In the genomic region with DNA sequence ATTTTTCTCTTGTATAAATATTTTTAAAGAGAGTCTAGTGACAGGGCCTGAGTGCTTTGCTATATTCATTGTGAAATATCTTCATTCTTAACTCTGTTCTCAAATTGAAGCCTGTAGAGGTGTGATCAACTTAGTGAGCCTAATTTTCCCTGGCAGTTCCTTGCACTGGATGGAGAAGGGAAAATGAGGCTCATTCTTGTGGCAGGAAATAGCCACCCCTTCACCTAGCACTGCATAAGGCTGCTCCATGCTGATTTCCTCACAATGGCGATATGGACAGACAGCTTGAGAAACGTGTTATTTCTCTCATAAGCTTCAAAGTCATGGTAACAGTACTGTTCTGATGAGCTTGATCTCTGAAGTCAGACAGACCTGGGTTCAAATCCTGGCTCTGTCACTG, we compare ENCODE assay signal across 1 cellular context.
TF ChIP-seq lines count a peak whose summit lies in the region.

No MANE protein-coding gene starts in this region.

TF ChIP-seq in GM23338, 12 proteins besides CTCF, POLR2A, EP300 and RAD21 (continued from another document):
- TF ChIP-seq, protein P1, sequence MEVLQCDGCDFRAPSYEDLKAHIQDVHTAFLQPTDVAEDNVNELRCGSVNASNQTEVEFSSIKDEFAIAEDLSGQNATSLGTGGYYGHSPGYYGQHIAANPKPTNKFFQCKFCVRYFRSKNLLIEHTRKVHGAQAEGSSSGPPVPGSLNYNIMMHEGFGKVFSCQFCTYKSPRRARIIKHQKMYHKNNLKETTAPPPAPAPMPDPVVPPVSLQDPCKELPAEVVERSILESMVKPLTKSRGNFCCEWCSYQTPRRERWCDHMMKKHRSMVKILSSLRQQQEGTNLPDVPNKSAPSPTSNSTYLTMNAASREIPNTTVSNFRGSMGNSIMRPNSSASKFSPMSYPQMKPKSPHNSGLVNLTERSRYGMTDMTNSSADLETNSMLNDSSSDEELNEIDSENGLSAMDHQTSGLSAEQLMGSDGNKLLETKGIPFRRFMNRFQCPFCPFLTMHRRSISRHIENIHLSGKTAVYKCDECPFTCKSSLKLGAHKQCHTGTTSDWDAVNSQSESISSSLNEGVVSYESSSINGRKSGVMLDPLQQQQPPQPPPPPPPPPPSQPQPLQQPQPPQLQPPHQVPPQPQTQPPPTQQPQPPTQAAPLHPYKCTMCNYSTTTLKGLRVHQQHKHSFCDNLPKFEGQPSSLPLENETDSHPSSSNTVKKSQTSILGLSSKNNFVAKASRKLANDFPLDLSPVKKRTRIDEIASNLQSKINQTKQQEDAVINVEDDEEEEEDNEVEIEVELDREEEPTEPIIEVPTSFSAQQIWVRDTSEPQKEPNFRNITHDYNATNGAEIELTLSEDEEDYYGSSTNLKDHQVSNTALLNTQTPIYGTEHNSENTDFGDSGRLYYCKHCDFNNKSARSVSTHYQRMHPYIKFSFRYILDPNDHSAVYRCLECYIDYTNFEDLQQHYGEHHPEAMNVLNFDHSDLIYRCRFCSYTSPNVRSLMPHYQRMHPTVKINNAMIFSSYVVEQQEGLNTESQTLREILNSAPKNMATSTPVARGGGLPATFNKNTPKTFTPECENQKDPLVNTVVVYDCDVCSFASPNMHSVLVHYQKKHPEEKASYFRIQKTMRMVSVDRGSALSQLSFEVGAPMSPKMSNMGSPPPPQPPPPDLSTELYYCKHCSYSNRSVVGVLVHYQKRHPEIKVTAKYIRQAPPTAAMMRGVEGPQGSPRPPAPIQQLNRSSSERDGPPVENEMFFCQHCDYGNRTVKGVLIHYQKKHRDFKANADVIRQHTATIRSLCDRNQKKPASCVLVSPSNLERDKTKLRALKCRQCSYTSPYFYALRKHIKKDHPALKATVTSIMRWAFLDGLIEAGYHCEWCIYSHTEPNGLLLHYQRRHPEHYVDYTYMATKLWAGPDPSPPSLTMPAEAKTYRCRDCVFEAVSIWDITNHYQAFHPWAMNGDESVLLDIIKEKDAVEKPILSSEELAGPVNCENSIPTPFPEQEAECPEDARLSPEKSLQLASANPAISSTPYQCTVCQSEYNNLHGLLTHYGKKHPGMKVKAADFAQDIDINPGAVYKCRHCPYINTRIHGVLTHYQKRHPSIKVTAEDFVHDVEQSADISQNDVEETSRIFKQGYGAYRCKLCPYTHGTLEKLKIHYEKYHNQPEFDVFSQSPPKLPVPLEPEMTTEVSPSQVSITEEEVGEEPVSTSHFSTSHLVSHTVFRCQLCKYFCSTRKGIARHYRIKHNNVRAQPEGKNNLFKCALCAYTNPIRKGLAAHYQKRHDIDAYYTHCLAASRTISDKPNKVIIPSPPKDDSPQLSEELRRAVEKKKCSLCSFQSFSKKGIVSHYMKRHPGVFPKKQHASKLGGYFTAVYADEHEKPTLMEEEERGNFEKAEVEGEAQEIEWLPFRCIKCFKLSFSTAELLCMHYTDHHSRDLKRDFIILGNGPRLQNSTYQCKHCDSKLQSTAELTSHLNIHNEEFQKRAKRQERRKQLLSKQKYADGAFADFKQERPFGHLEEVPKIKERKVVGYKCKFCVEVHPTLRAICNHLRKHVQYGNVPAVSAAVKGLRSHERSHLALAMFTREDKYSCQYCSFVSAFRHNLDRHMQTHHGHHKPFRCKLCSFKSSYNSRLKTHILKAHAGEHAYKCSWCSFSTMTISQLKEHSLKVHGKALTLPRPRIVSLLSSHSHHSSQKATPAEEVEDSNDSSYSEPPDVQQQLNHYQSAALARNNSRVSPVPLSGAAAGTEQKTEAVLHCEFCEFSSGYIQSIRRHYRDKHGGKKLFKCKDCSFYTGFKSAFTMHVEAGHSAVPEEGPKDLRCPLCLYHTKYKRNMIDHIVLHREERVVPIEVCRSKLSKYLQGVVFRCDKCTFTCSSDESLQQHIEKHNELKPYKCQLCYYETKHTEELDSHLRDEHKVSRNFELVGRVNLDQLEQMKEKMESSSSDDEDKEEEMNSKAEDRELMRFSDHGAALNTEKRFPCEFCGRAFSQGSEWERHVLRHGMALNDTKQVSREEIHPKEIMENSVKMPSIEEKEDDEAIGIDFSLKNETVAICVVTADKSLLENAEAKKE (CRISPR knock-in tag; IDR thresholded peaks at IDR 0.05): no peak
- TF ChIP-seq POLR2AphosphoS5 (IDR thresholded peaks at IDR 0.05; ENCODE audit: low read depth) (no peak), ZNF114 (CRISPR knock-in tag; IDR thresholded peaks at IDR 0.05) (no peak)
- TF ChIP-seq, protein P2, sequence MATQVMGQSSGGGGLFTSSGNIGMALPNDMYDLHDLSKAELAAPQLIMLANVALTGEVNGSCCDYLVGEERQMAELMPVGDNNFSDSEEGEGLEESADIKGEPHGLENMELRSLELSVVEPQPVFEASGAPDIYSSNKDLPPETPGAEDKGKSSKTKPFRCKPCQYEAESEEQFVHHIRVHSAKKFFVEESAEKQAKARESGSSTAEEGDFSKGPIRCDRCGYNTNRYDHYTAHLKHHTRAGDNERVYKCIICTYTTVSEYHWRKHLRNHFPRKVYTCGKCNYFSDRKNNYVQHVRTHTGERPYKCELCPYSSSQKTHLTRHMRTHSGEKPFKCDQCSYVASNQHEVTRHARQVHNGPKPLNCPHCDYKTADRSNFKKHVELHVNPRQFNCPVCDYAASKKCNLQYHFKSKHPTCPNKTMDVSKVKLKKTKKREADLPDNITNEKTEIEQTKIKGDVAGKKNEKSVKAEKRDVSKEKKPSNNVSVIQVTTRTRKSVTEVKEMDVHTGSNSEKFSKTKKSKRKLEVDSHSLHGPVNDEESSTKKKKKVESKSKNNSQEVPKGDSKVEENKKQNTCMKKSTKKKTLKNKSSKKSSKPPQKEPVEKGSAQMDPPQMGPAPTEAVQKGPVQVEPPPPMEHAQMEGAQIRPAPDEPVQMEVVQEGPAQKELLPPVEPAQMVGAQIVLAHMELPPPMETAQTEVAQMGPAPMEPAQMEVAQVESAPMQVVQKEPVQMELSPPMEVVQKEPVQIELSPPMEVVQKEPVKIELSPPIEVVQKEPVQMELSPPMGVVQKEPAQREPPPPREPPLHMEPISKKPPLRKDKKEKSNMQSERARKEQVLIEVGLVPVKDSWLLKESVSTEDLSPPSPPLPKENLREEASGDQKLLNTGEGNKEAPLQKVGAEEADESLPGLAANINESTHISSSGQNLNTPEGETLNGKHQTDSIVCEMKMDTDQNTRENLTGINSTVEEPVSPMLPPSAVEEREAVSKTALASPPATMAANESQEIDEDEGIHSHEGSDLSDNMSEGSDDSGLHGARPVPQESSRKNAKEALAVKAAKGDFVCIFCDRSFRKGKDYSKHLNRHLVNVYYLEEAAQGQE (IDR thresholded peaks at IDR 0.05; ENCODE audit: unreplicated experiment): no peak
